Comparison of ENCODE assay signal across 8 cellular contexts in the genomic region with DNA sequence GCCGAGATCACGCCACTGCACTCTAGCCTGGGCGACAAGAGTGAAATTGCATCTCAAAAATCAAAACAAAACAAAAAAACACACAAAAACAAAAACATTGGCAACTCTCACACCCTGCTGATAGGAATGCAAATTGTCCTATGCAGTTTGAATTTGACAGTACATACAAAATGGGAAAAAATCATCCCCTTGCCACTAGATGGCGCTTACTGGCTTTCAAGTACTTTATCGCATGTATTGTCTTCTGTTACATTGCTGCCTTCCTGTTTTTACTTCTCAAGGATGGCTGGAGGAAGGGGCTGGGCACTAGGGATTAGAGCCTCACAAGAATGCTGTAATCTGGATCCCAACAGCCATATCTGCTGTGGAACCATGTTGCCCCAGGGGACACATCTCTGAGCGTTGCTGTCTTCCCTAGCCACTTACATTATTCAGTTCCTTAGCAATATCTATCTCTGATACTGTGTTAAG. TPM values are rescaled to one million over a fixed set of nuclear protein-coding genes. Genes with fewer than 3 reads are reported as not detected.
A peak's percentile ranks its signal among the peaks of the same experiment; 100 is the strongest.
DNase-seq lines count a peak whose midpoint lies in the region; ATAC-seq and TF ChIP-seq lines count a peak whose summit lies in the region.

No MANE protein-coding gene starts in this region.

- H3K9me3 ChIP-seq in body of pancreas (no peaks in the 10 kb centered on the region), smooth muscle cell (replicated peaks; ENCODE audit: low read depth) (no peaks in the 10 kb centered on the region)

- H3K27ac ChIP-seq in body of pancreas (no peak overlapping the region), smooth muscle cell (ENCODE audit: low read depth) (no peak overlapping the region)

- no peaks in the 10 kb centered on the region for H3K36me3 ChIP-seq in body of pancreas (replicated peaks in 1 of 2; ENCODE audit: insufficient read depth in 1 of 2, low read depth in 2 of 2)
- H3K36me3 ChIP-seq in smooth muscle cell (ENCODE audit: low read depth), result no peaks in the 10 kb centered on the region

- H3K36me3 Mint-ChIP-seq in activated naive CD8-positive, alpha-beta T cell treated with anti-CD3 and anti-CD28 coated beads, Interleukin-2, amount 10 ng/mL, durations not matched to agents 7 days and 5 days, result no peaks in the 10 kb centered on the region
- H3K36me3 Mint-ChIP-seq in activated naive CD8-positive, alpha-beta T cell treated with anti-CD3 and anti-CD28 coated beads for 36 hours, result no peaks in the 10 kb centered on the region

- no peak for DNase-seq in activated naive CD8-positive, alpha-beta T cell treated with anti-CD3 and anti-CD28 coated beads, Interleukin-2, amount 10 ng/mL, durations not matched to agents 7 days and 5 days
- no peak for DNase-seq in activated naive CD8-positive, alpha-beta T cell treated with anti-CD3 and anti-CD28 coated beads for 36 hours
- DNase-seq in NCI-H1092 treated with DMSO at 0.1 percent for 48 hours (lab: John Stamatoyannopoulos, UW), result peak; percentile 91
- DNase-seq in SIG-M5 (lab: John Stamatoyannopoulos, UW), result peak; percentile 46
- DNase-seq in body of pancreas, result peak; percentile 60 to 90 (median 72)
- DNase-seq in iPS DF 19.7 (ENCODE audit: low read depth, low spot score), result peak; percentile 93
- no peak for DNase-seq in smooth muscle cell (lab: John Stamatoyannopoulos, UW; ENCODE audit: unreplicated experiment)

- H3K9ac ChIP-seq in smooth muscle cell (ENCODE audit: low read depth), result no peak overlapping the region

- TF ChIP-seq CTCF in body of pancreas (IDR thresholded peaks at IDR 0.05), result peak; percentile 71 to 99 (median 94)
- peak; percentile 90 for TF ChIP-seq CTCF in smooth muscle cell (IDR thresholded peaks at IDR 0.05; ENCODE audit: borderline replicate concordance, insufficient read depth, poor library complexity, severe bottlenecking)

- peaks cover 2% of the 10 kb centered on the region for H3K4me1 Mint-ChIP-seq in activated naive CD8-positive, alpha-beta T cell treated with anti-CD3 and anti-CD28 coated beads, Interleukin-2, amount 10 ng/mL, durations not matched to agents 7 days and 5 days
- no peaks in the 10 kb centered on the region for H3K4me1 Mint-ChIP-seq in activated naive CD8-positive, alpha-beta T cell treated with anti-CD3 and anti-CD28 coated beads for 36 hours

- 16 to 24% methylated on average over 6 of the region's 6 CpGs for WGBS in body of pancreas, 2 donors
- 33% methylated on average over 6 of the region's 6 CpGs for WGBS in smooth muscle cell (ENCODE audit: low lambda C conversion rate)

- no peaks in the 10 kb centered on the region for H3K27me3 ChIP-seq in body of pancreas
- no peaks in the 10 kb centered on the region for H3K27me3 ChIP-seq in smooth muscle cell (ENCODE audit: low read depth)

- no peaks in the 10 kb centered on the region for H3K9me3 Mint-ChIP-seq in activated naive CD8-positive, alpha-beta T cell treated with anti-CD3 and anti-CD28 coated beads, Interleukin-2, amount 10 ng/mL, durations not matched to agents 7 days and 5 days
- no peaks in the 10 kb centered on the region for H3K9me3 Mint-ChIP-seq in activated naive CD8-positive, alpha-beta T cell treated with anti-CD3 and anti-CD28 coated beads for 36 hours

- no peak for TF ChIP-seq POLR2A in body of pancreas (IDR thresholded peaks at IDR 0.05)

- H3K4me1 ChIP-seq in body of pancreas (no peaks in the 10 kb centered on the region), smooth muscle cell (ENCODE audit: low read depth) (no peaks in the 10 kb centered on the region)

- intact Hi-C loops in body of pancreas (cut with DNase I), result no loop called here

- H3K27me3 Mint-ChIP-seq in activated naive CD8-positive, alpha-beta T cell treated with anti-CD3 and anti-CD28 coated beads, Interleukin-2, amount 10 ng/mL, durations not matched to agents 7 days and 5 days, result no peaks in the 10 kb centered on the region
- H3K27me3 Mint-ChIP-seq in activated naive CD8-positive, alpha-beta T cell treated with anti-CD3 and anti-CD28 coated beads for 36 hours, result no peaks in the 10 kb centered on the region

- H3K27ac Mint-ChIP-seq in activated naive CD8-positive, alpha-beta T cell treated with anti-CD3 and anti-CD28 coated beads, Interleukin-2, amount 10 ng/mL, durations not matched to agents 7 days and 5 days, result no peak overlapping the region
- no peak overlapping the region for H3K27ac Mint-ChIP-seq in activated naive CD8-positive, alpha-beta T cell treated with anti-CD3 and anti-CD28 coated beads for 36 hours

- H4K20me1 ChIP-seq in smooth muscle cell (ENCODE audit: low read depth), result no peaks in the 10 kb centered on the region

- H2AFZ ChIP-seq in smooth muscle cell (ENCODE audit: low read depth), result no peak overlapping the region

- ATAC-seq in activated naive CD8-positive, alpha-beta T cell treated with anti-CD3 and anti-CD28 coated beads, Interleukin-2, amount 10 ng/mL, durations not matched to agents 7 days and 5 days (ENCODE audit: low read depth), result peak; percentile 65
- ATAC-seq in body of pancreas (peak; percentile 94), HG02763 (IDR thresholded peaks at IDR 0.05; ENCODE audit: unreplicated experiment) (no peak)

- no peaks in the 10 kb centered on the region for H3F3A ChIP-seq in smooth muscle cell (ENCODE audit: low read depth)

- H3K4me3 ChIP-seq in body of pancreas (no peak overlapping the region), smooth muscle cell (no peak overlapping the region)

- no peaks in the 10 kb centered on the region for H3K79me2 ChIP-seq in smooth muscle cell (ENCODE audit: low read depth)

- H3K4me2 ChIP-seq in smooth muscle cell, result no peak overlapping the region

- no peak overlapping the region for H3K4me3 Mint-ChIP-seq in activated naive CD8-positive, alpha-beta T cell treated with anti-CD3 and anti-CD28 coated beads, Interleukin-2, amount 10 ng/mL, durations not matched to agents 7 days and 5 days
- no peak overlapping the region for H3K4me3 Mint-ChIP-seq in activated naive CD8-positive, alpha-beta T cell treated with anti-CD3 and anti-CD28 coated beads for 36 hours

- POLR2A ChIA-PET in activated naive CD8-positive, alpha-beta T cell treated with anti-CD3 and anti-CD28 coated beads, Interleukin-2, amount 10 ng/mL, durations not matched to agents 7 days and 5 days (lab: Charles Lee), result no interaction called here

RNA-seq across cellular contexts. Expression of a gene that starts 59.4 kb away (rescaled TPM):
- not detected for total RNA-seq in activated naive CD8-positive, alpha-beta T cell treated with anti-CD3 and anti-CD28 coated beads, Interleukin-2, amount 10 ng/mL, durations not matched to agents 7 days and 5 days
- total RNA-seq in activated naive CD8-positive, alpha-beta T cell treated with anti-CD3 and anti-CD28 coated beads for 36 hours, result under 1 TPM in 1 of 2 experiments, not detected in 1; 0.08 TPM
- total RNA-seq in body of pancreas (1 to 10 TPM; 3.1 to 6.9 TPM), smooth muscle cell (0.99 and 3.2 TPM in 2 replicates)
- polyA plus RNA-seq in smooth muscle cell, result 1.6 and 8.4 TPM in 2 replicates

Comparison
In these comparisons a context has a peak if more than half of its experiments do, and no peak if none do; other contexts are left out.
1. DNase-seq: peak in NCI-H1092 treated with DMSO at 0.1 percent for 48 hours (single experiment), SIG-M5 (single experiment), body of pancreas (4 of 4) and iPS DF 19.7 (single experiment); none in activated naive CD8-positive, alpha-beta T cell treated with anti-CD3 and anti-CD28 coated beads, Interleukin-2, amount 10 ng/mL, durations not matched to agents 7 days and 5 days (single experiment), activated naive CD8-positive, alpha-beta T cell treated with anti-CD3 and anti-CD28 coated beads for 36 hours (single experiment) and smooth muscle cell (single experiment).